In genomic region chr11:46006418-46007070, GRCh38 we compare ENCODE assay signal across 8 cellular contexts.
DNase-seq lines count a peak whose midpoint lies in the region; ATAC-seq and TF ChIP-seq lines count a peak whose summit lies in the region.

No MANE protein-coding gene starts in this region.

- no peak overlapping the region for H3K4ac ChIP-seq in mesenchymal stem cell (ENCODE audit: low read depth in 1 of 2, low read length in 2 of 2)

- no peak overlapping the region for H2BK12ac ChIP-seq in mesenchymal stem cell (ENCODE audit: low read length in 2 of 2)

- no peak overlapping the region for H4K8ac ChIP-seq in mesenchymal stem cell (ENCODE audit: low read length)

- no peak overlapping the region for H3K4me2 ChIP-seq in mesenchymal stem cell (ENCODE audit: low read length, poor library complexity, severe bottlenecking)

- H2BK15ac ChIP-seq in mesenchymal stem cell (ENCODE audit: low read depth, poor library complexity, severe bottlenecking), result no peak overlapping the region

- no peak overlapping the region for H3K14ac ChIP-seq in mesenchymal stem cell (ENCODE audit: low read length in 2 of 2)

- TF ChIP-seq CTCF in GM12875 (IDR thresholded peaks at IDR 0.05; ENCODE audit: borderline replicate concordance, insufficient read depth, low read depth, low read length) (peak; percentile 59; the same call in 1 of the 2 replicates), endodermal cell (conservative IDR thresholded peaks at IDR 0.05) (peak; percentile 88)

- H3K9me3 Mint-ChIP-seq in endodermal cell, result no peaks in the 10 kb centered on the region

- H3K27me3 Mint-ChIP-seq in endodermal cell (ENCODE audit: insufficient read depth), result no peaks in the 10 kb centered on the region

- no peak overlapping the region for H3K4me3 ChIP-seq in GM12875 (ENCODE audit: low read depth, low read length)
- H3K4me3 ChIP-seq in endodermal cell (ENCODE audit: low read length), result no peak overlapping the region
- no peak overlapping the region for H3K4me3 ChIP-seq in mesenchymal stem cell (ENCODE audit: insufficient read depth in 1 of 2, low read depth in 1 of 2, low read length in 2 of 2)

- DNase-seq in Ammon's horn (ENCODE audit: low spot score), result peak; percentile 88
- DNase-seq in MV-4-11 (lab: John Stamatoyannopoulos, UW), result peak; percentile 69
- DNase-seq in SHP77 (lab: John Stamatoyannopoulos, UW), result peak; percentile 69 to 80
- no peak for DNase-seq in endodermal cell
- peak; percentile 81 for DNase-seq in mesenchymal stem cell
- no peak for DNase-seq in activated effector memory CD4-positive, alpha-beta T cell treated with Interleukin-2 at 50 U/mL for 16 hours

- H2AK5ac ChIP-seq in mesenchymal stem cell (ENCODE audit: low read length, severe bottlenecking), result no peak overlapping the region

- no peak overlapping the region for H3K4me3 Mint-ChIP-seq in endodermal cell

- H2AFZ ChIP-seq in mesenchymal stem cell (ENCODE audit: low read depth, low read length), result no peak overlapping the region

- no peak overlapping the region for H2BK5ac ChIP-seq in mesenchymal stem cell (ENCODE audit: low read depth, low read length, poor library complexity, severe bottlenecking)

- H3K4me1 ChIP-seq in endodermal cell (ENCODE audit: control insufficient read depth, insufficient read depth, low read length) (no peaks in the 10 kb centered on the region), mesenchymal stem cell (ENCODE audit: control insufficient read depth, insufficient read depth, low read depth, low read length) (no peaks in the 10 kb centered on the region)

- H3K27ac ChIP-seq in endodermal cell (ENCODE audit: low read depth, low read length), result no peak overlapping the region
- H3K27ac ChIP-seq in mesenchymal stem cell (ENCODE audit: low read length, poor library complexity, severe bottlenecking), result no peak overlapping the region

- H3K4me1 Mint-ChIP-seq in endodermal cell, result peaks cover 20% of the 10 kb centered on the region

- H3K27ac Mint-ChIP-seq in endodermal cell, result no peak overlapping the region

- H3K36me3 ChIP-seq in endodermal cell (ENCODE audit: control insufficient read depth, insufficient read depth, low read length) (no peaks in the 10 kb centered on the region), mesenchymal stem cell (ENCODE audit: control insufficient read depth in 1 of 2, insufficient read depth in 2 of 2, low read depth in 1 of 2, low read length in 2 of 2) (peaks cover 0 to 7% of the 10 kb centered on the region in 2 experiments)

- H2BK120ac ChIP-seq in mesenchymal stem cell (ENCODE audit: low read depth, low read length), result no peak overlapping the region

- H3K9ac ChIP-seq in endodermal cell (ENCODE audit: extremely low read depth, low read length, poor library complexity, severe bottlenecking) (no peak overlapping the region), mesenchymal stem cell (ENCODE audit: low read length) (no peak overlapping the region)

- H3K18ac ChIP-seq in mesenchymal stem cell (ENCODE audit: low read depth in 1 of 2, low read length in 2 of 2), result no peak overlapping the region

- no peak overlapping the region for H3K23ac ChIP-seq in mesenchymal stem cell (ENCODE audit: low read length in 2 of 2)

- no peaks in the 10 kb centered on the region for H3K9me3 ChIP-seq in endodermal cell (ENCODE audit: control insufficient read depth, low read length)
- H3K9me3 ChIP-seq in mesenchymal stem cell (ENCODE audit: control insufficient read depth, low read length), result no peaks in the 10 kb centered on the region

- H3K27me3 ChIP-seq in endodermal cell (ENCODE audit: control insufficient read depth, insufficient read depth, low read length, poor library complexity, severe bottlenecking) (no peaks in the 10 kb centered on the region), mesenchymal stem cell (ENCODE audit: control insufficient read depth in 1 of 2, insufficient read depth in 1 of 2, low read length in 2 of 2) (no peaks in the 10 kb centered on the region)

- H3K36me3 Mint-ChIP-seq in endodermal cell (ENCODE audit: low read depth), result no peaks in the 10 kb centered on the region

- 38 to 50% methylated on average over 4 to 5 of the region's 5 CpGs for WGBS in endodermal cell (ENCODE audit: insufficient coverage in 1 of 2, insufficient read length in 1 of 2), 2 experiments
- 47% methylated on average over 4 of the region's 5 CpGs for WGBS in mesenchymal stem cell

- no peak for ATAC-seq in HG03469 (IDR thresholded peaks at IDR 0.05; ENCODE audit: unreplicated experiment)

- H3K79me1 ChIP-seq in mesenchymal stem cell (replicated peaks; ENCODE audit: low read length, poor library complexity, severe bottlenecking), result peaks cover 8% of the 10 kb centered on the region

- no peak overlapping the region for H4K91ac ChIP-seq in mesenchymal stem cell (ENCODE audit: low read length)

Comparison
In these comparisons a context has a peak if more than half of its experiments do, and no peak if none do; other contexts are left out.
1. DNase-seq: peak in Ammon's horn (single experiment), MV-4-11 (single experiment), SHP77 (2 of 2) and mesenchymal stem cell (single experiment); none in endodermal cell (single experiment) and activated effector memory CD4-positive, alpha-beta T cell treated with Interleukin-2 at 50 U/mL for 16 hours (single experiment).